In the genomic region with DNA sequence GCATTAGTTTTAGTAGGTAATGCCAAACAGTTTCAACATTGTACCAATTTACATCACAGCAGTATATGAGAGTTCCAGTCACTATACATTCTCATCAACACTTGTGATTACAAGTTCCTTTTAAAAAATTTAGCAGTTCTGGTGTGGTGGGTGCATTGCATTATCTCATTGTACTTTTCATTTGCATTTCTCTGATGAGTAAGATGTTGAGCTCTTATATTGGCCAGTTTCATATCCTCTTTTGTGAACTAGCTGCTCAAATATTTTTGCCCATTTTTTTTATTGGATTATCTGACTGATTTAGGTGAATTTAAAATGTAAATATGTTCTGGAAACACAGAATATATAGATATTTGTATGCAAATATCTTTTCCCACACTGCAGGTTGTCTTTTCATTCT, we compare ENCODE assay signal across 11 cellular contexts.
A peak's percentile ranks its signal among the peaks of the same experiment; 100 is the strongest.
DNase-seq lines count a peak whose midpoint lies in the region; ATAC-seq and TF ChIP-seq lines count a peak whose summit lies in the region.
"Had no signal": no experiment of that assay in that cellular context is flagged by ENCODE, and none has a peak within 500 bp of the region (broad histone marks: within the 10 kb centered on the region; RNA-seq: fewer than 3 reads in every experiment).

No MANE protein-coding gene starts in this region.

- H3K9me3 ChIP-seq in heart right ventricle = no peaks in the 10 kb centered on the region

- no peak overlapping the region for H3K27ac Mint-ChIP-seq in activated CD8-positive, alpha-beta memory T cell treated with anti-CD3 and anti-CD28 coated beads, Interleukin-2, amount 10 ng/mL, durations not matched to agents 7 days and 5 days
- H3K27ac Mint-ChIP-seq in stimulated activated effector memory CD8-positive, alpha-beta T cell treated with anti-CD3 and anti-CD28 coated beads, Interleukin-12 subunit alpha, Interleukin-12 subunit beta, amount 100 ng/mL, for 72 hours = no peak overlapping the region
- H3K27ac Mint-ChIP-seq in activated CD4-positive, alpha-beta T cell treated with anti-CD3 and anti-CD28 coated beads, Interleukin-2, amount 10 ng/mL, durations not matched to agents 7 days and 5 days = no peak overlapping the region

- intact Hi-C loops in heart right ventricle (cut with DNase I) = no loop called here

- POLR2A ChIA-PET in activated CD4-positive, alpha-beta T cell treated with anti-CD3 and anti-CD28 coated beads, Interleukin-2, amount 10 ng/mL, durations not matched to agents 7 days and 5 days (lab: Charles Lee) = no interaction called here

- no peak overlapping the region for H3K27ac ChIP-seq in heart right ventricle

- TF ChIP-seq CTCF in heart right ventricle (IDR thresholded peaks at IDR 0.05) = no peak

- no peaks in the 10 kb centered on the region for H3K27me3 ChIP-seq in heart right ventricle

- H3K9me3 Mint-ChIP-seq in activated CD8-positive, alpha-beta memory T cell treated with anti-CD3 and anti-CD28 coated beads, Interleukin-2, amount 10 ng/mL, durations not matched to agents 7 days and 5 days (ENCODE audit: low read depth) = no peaks in the 10 kb centered on the region
- H3K9me3 Mint-ChIP-seq in stimulated activated effector memory CD8-positive, alpha-beta T cell treated with anti-CD3 and anti-CD28 coated beads, Interleukin-12 subunit alpha, Interleukin-12 subunit beta, amount 100 ng/mL, for 72 hours = no peaks in the 10 kb centered on the region
- no peaks in the 10 kb centered on the region for H3K9me3 Mint-ChIP-seq in activated CD4-positive, alpha-beta T cell treated with anti-CD3 and anti-CD28 coated beads, Interleukin-2, amount 10 ng/mL, durations not matched to agents 7 days and 5 days
- H3K9me3 Mint-ChIP-seq: neural crest cell had no signal

- H3K4me3 ChIP-seq in heart right ventricle = no peak overlapping the region

- peaks cover 0 to 30% (median 5%) of the 10 kb centered on the region in 9 donors for H3K4me1 ChIP-seq in heart right ventricle

- no peaks in the 10 kb centered on the region for H3K27me3 Mint-ChIP-seq in activated CD8-positive, alpha-beta memory T cell treated with anti-CD3 and anti-CD28 coated beads, Interleukin-2, amount 10 ng/mL, durations not matched to agents 7 days and 5 days
- H3K27me3 Mint-ChIP-seq in activated CD4-positive, alpha-beta T cell treated with anti-CD3 and anti-CD28 coated beads, Interleukin-2, amount 10 ng/mL, durations not matched to agents 7 days and 5 days = no peaks in the 10 kb centered on the region

- CTCF ChIA-PET in activated CD8-positive, alpha-beta memory T cell treated with anti-CD3 and anti-CD28 coated beads, Interleukin-2, amount 10 ng/mL, durations not matched to agents 7 days and 5 days (lab: Charles Lee) = no interaction called here
- CTCF ChIA-PET in activated CD4-positive, alpha-beta T cell treated with anti-CD3 and anti-CD28 coated beads, Interleukin-2, amount 10 ng/mL, durations not matched to agents 7 days and 5 days (lab: Charles Lee) = no interaction called here

- DNase-seq in activated CD8-positive, alpha-beta memory T cell treated with anti-CD3 and anti-CD28 coated beads, Interleukin-2, amount 10 ng/mL, durations not matched to agents 7 days and 5 days = no peak
- DNase-seq in activated CD8-positive, alpha-beta memory T cell treated with anti-CD3 and anti-CD28 coated beads, Interleukin-2, amount 50 U/mL, for 48 hours = no peak
- DNase-seq in stimulated activated effector memory CD8-positive, alpha-beta T cell treated with anti-CD3 and anti-CD28 coated beads, Interleukin-12 subunit alpha, Interleukin-12 subunit beta, amount 100 ng/mL, for 72 hours (ENCODE audit: low spot score in 2 of 2) = no peak
- DNase-seq in heart right ventricle = no peak
- no peak for DNase-seq in medulla oblongata (ENCODE audit: extremely low spot score)
- DNase-seq in activated CD4-positive, alpha-beta T cell treated with anti-CD3 and anti-CD28 coated beads, Interleukin-2, amount 10 ng/mL, durations not matched to agents 7 days and 5 days = no peak
- DNase-seq: NCI-H345; stimulated activated CD4-positive, alpha-beta T cell treated with anti-CD3 and anti-CD28 coated beads, Interleukin-4, amount 100 ng/mL, for 1 hour had no signal

- no peaks in the 10 kb centered on the region for H3K36me3 ChIP-seq in heart right ventricle

- H3K36me3 Mint-ChIP-seq in activated CD8-positive, alpha-beta memory T cell treated with anti-CD3 and anti-CD28 coated beads, Interleukin-2, amount 10 ng/mL, durations not matched to agents 7 days and 5 days = no peaks in the 10 kb centered on the region
- no peaks in the 10 kb centered on the region for H3K36me3 Mint-ChIP-seq in stimulated activated effector memory CD8-positive, alpha-beta T cell treated with anti-CD3 and anti-CD28 coated beads, Interleukin-12 subunit alpha, Interleukin-12 subunit beta, amount 100 ng/mL, for 72 hours
- H3K36me3 Mint-ChIP-seq in activated CD4-positive, alpha-beta T cell treated with anti-CD3 and anti-CD28 coated beads, Interleukin-2, amount 10 ng/mL, durations not matched to agents 7 days and 5 days (ENCODE audit: low read depth) = no peaks in the 10 kb centered on the region

- no peak overlapping the region for H3K4me3 Mint-ChIP-seq in activated CD8-positive, alpha-beta memory T cell treated with anti-CD3 and anti-CD28 coated beads, Interleukin-2, amount 10 ng/mL, durations not matched to agents 7 days and 5 days
- H3K4me3 Mint-ChIP-seq in stimulated activated effector memory CD8-positive, alpha-beta T cell treated with anti-CD3 and anti-CD28 coated beads, Interleukin-12 subunit alpha, Interleukin-12 subunit beta, amount 100 ng/mL, for 72 hours = no peak overlapping the region
- no peak overlapping the region for H3K4me3 Mint-ChIP-seq in activated CD4-positive, alpha-beta T cell treated with anti-CD3 and anti-CD28 coated beads, Interleukin-2, amount 10 ng/mL, durations not matched to agents 7 days and 5 days
- H3K4me3 Mint-ChIP-seq: neural crest cell had no signal

- H3K4me1 Mint-ChIP-seq in activated CD8-positive, alpha-beta memory T cell treated with anti-CD3 and anti-CD28 coated beads, Interleukin-2, amount 10 ng/mL, durations not matched to agents 7 days and 5 days = peaks cover 6% of the 10 kb centered on the region
- H3K4me1 Mint-ChIP-seq in stimulated activated effector memory CD8-positive, alpha-beta T cell treated with anti-CD3 and anti-CD28 coated beads, Interleukin-12 subunit alpha, Interleukin-12 subunit beta, amount 100 ng/mL, for 72 hours = peaks cover 24% of the 10 kb centered on the region
- no peaks in the 10 kb centered on the region for H3K4me1 Mint-ChIP-seq in activated CD4-positive, alpha-beta T cell treated with anti-CD3 and anti-CD28 coated beads, Interleukin-2, amount 10 ng/mL, durations not matched to agents 7 days and 5 days
- H3K4me1 Mint-ChIP-seq: neural crest cell had no signal

- ATAC-seq in activated CD8-positive, alpha-beta memory T cell treated with anti-CD3 and anti-CD28 coated beads, Interleukin-2, amount 10 ng/mL, durations not matched to agents 7 days and 5 days = peak; percentile 36
- ATAC-seq in HG02588 (IDR thresholded peaks at IDR 0.05; ENCODE audit: unreplicated experiment) (peak; percentile 99), HG03442 (IDR thresholded peaks at IDR 0.05; ENCODE audit: unreplicated experiment) (peak; percentile 99), heart right ventricle (no peak)
- peak; percentile 84 for ATAC-seq in stimulated activated effector memory CD8-positive, alpha-beta T cell treated with anti-CD3 and anti-CD28 coated beads, Interleukin-12 subunit alpha, Interleukin-12 subunit beta, amount 100 ng/mL, for 72 hours

Comparison
In these comparisons a context has a peak if more than half of its experiments do, and no peak if none do; other contexts are left out.
1. ATAC-seq: peak in activated CD8-positive, alpha-beta memory T cell treated with anti-CD3 and anti-CD28 coated beads, Interleukin-2, amount 10 ng/mL, durations not matched to agents 7 days and 5 days (single experiment), HG02588 (single experiment), HG03442 (single experiment) and stimulated activated effector memory CD8-positive, alpha-beta T cell treated with anti-CD3 and anti-CD28 coated beads, Interleukin-12 subunit alpha, Interleukin-12 subunit beta, amount 100 ng/mL, for 72 hours (single experiment); none in heart right ventricle (0 of 8).